ENCODE assay signal across 24 cellular contexts in genomic region chr12:103138538-103138937, GRCh38.
"Had no signal": no experiment of that assay in that cellular context is flagged by ENCODE, and none has a peak within 500 bp of the region (broad histone marks: within the 10 kb centered on the region; RNA-seq: fewer than 3 reads in every experiment).

No MANE protein-coding gene starts in this region.

- H3K4me1 ChIP-seq: lower lobe of right lung, psoas muscle, stomach, testis, tibial artery had no signal

- H3K36me3 ChIP-seq: lower lobe of right lung, ovary, stomach, tibial artery had no signal

- H3K4me3 ChIP-seq: dorsolateral prefrontal cortex, lower lobe of right lung, ovary, psoas muscle, skin epidermis, stomach, testis, tibial artery had no signal

- H3K27me3 ChIP-seq: dorsolateral prefrontal cortex, ovary, stomach, testis, tibial artery had no signal

- H3K9me3 ChIP-seq: testis had no signal

- FAIRE-seq: colon, frontal cortex had no signal

- DNase-seq: dorsolateral prefrontal cortex; effector CD4-positive, alpha-beta T cell; hypothalamus; immature natural killer cell; islet precursor cell; kidney glomerular epithelial cell; left colon; left ventricle myocardium superior; lower lobe of right lung; natural killer cell; occipital lobe; ovary; posterior cingulate gyrus; psoas muscle; right cardiac atrium; stimulated activated CD4-positive, alpha-beta T cell treated with anti-CD3 and anti-CD28 coated beads, Interleukin-15, amount 100 ng/mL, for 24 hours; stimulated activated CD4-positive, alpha-beta T cell treated with anti-CD3 and anti-CD28 coated beads, Interleukin-2, amount 100 ng/mL, for 48 hours; stimulated activated naive B cell treated with anti-CD40 and anti-IgM and Interleukin-4, amounts not matched to agents 10 μg/mL and 1 μg/mL and 100 μg/mL, for 72 hours; stomach; testis; tibial artery had no signal

- ATAC-seq: left colon; left ventricle myocardium superior; lower lobe of right lung; natural killer cell; psoas muscle; right cardiac atrium; stimulated activated naive B cell treated with anti-CD40 and anti-IgM and Interleukin-4, amounts not matched to agents 10 μg/mL and 1 μg/mL and 100 μg/mL, for 72 hours had no signal

- H3K27ac ChIP-seq: dorsolateral prefrontal cortex, lower lobe of right lung, ovary, psoas muscle, skin epidermis, stomach, testis, tibial artery had no signal
